In genomic region chr17:29562615-29563014, GRCh38 we compare ENCODE assay signal across 14 cellular contexts. TPM values are rescaled to one million over a fixed set of nuclear protein-coding genes. Genes with fewer than 3 reads are reported as not detected.
A peak's percentile ranks its signal among the peaks of the same experiment; 100 is the strongest.
DNase-seq lines count a peak whose midpoint lies in the region; ATAC-seq and TF ChIP-seq lines count a peak whose summit lies in the region.
"Had no signal": no experiment of that assay in that cellular context is flagged by ENCODE, and none has a peak within 500 bp of the region (broad histone marks: within the 10 kb centered on the region; RNA-seq: fewer than 3 reads in every experiment).

No MANE protein-coding gene starts in this region.

- H3K27ac Mint-ChIP-seq in activated naive CD8-positive, alpha-beta T cell treated with anti-CD3 and anti-CD28 coated beads, Interleukin-2, amount 50 U/mL, for 24 hours = peak overlapping the region; percentile 36
- H3K27ac Mint-ChIP-seq in activated naive CD8-positive, alpha-beta T cell treated with anti-CD3 and anti-CD28 coated beads for 36 hours = no peak overlapping the region
- H3K27ac Mint-ChIP-seq in dendritic cell treated with granulocyte-macrophage colony-stimulating factor and Interleukin-4, amounts not matched to agents 40 ng/mL and 50 ng/mL, for 4 days = peak overlapping the region; percentile 88
- H3K27ac Mint-ChIP-seq in natural killer cell (peak overlapping the region; percentile 92), type B pancreatic cell (no peak overlapping the region)

- H3K27me3 Mint-ChIP-seq in activated naive CD8-positive, alpha-beta T cell treated with anti-CD3 and anti-CD28 coated beads, Interleukin-2, amount 50 U/mL, for 24 hours = no peaks in the 10 kb centered on the region
- peaks cover 3% of the 10 kb centered on the region for H3K27me3 Mint-ChIP-seq in activated naive CD8-positive, alpha-beta T cell treated with anti-CD3 and anti-CD28 coated beads for 36 hours
- H3K27me3 Mint-ChIP-seq in dendritic cell treated with granulocyte-macrophage colony-stimulating factor and Interleukin-4, amounts not matched to agents 40 ng/mL and 50 ng/mL, for 4 days = no peaks in the 10 kb centered on the region
- H3K27me3 Mint-ChIP-seq in natural killer cell (ENCODE audit: low read depth in 2 of 2) (no peaks in the 10 kb centered on the region), type B pancreatic cell (peaks cover 29% of the 10 kb centered on the region)

- H3K4me3 Mint-ChIP-seq in activated naive CD8-positive, alpha-beta T cell treated with anti-CD3 and anti-CD28 coated beads, Interleukin-2, amount 50 U/mL, for 24 hours = no peak overlapping the region
- H3K4me3 Mint-ChIP-seq in activated naive CD8-positive, alpha-beta T cell treated with anti-CD3 and anti-CD28 coated beads for 36 hours = no peak overlapping the region
- peak overlapping the region; percentile 4 for H3K4me3 Mint-ChIP-seq in dendritic cell treated with granulocyte-macrophage colony-stimulating factor and Interleukin-4, amounts not matched to agents 40 ng/mL and 50 ng/mL, for 4 days
- H3K4me3 Mint-ChIP-seq in natural killer cell (peak overlapping the region; percentile 84), type B pancreatic cell (peak overlapping the region; percentile 52)

- peaks cover 54% of the 10 kb centered on the region for H3K4me1 Mint-ChIP-seq in activated naive CD8-positive, alpha-beta T cell treated with anti-CD3 and anti-CD28 coated beads, Interleukin-2, amount 50 U/mL, for 24 hours
- peaks cover 22% of the 10 kb centered on the region for H3K4me1 Mint-ChIP-seq in activated naive CD8-positive, alpha-beta T cell treated with anti-CD3 and anti-CD28 coated beads for 36 hours
- H3K4me1 Mint-ChIP-seq in dendritic cell treated with granulocyte-macrophage colony-stimulating factor and Interleukin-4, amounts not matched to agents 40 ng/mL and 50 ng/mL, for 4 days (ENCODE audit: low read depth) = peaks cover 67% of the 10 kb centered on the region
- peaks cover 43 to 48% of the 10 kb centered on the region in 2 donors for H3K4me1 Mint-ChIP-seq in natural killer cell
- peaks cover 4% of the 10 kb centered on the region for H3K4me1 Mint-ChIP-seq in type B pancreatic cell (ENCODE audit: unreplicated experiment)

- no peaks in the 10 kb centered on the region for H3K9me3 Mint-ChIP-seq in activated naive CD8-positive, alpha-beta T cell treated with anti-CD3 and anti-CD28 coated beads, Interleukin-2, amount 50 U/mL, for 24 hours
- no peaks in the 10 kb centered on the region for H3K9me3 Mint-ChIP-seq in activated naive CD8-positive, alpha-beta T cell treated with anti-CD3 and anti-CD28 coated beads for 36 hours
- no peaks in the 10 kb centered on the region for H3K9me3 Mint-ChIP-seq in dendritic cell treated with granulocyte-macrophage colony-stimulating factor and Interleukin-4, amounts not matched to agents 40 ng/mL and 50 ng/mL, for 4 days
- H3K9me3 Mint-ChIP-seq in natural killer cell = no peaks in the 10 kb centered on the region
- H3K9me3 Mint-ChIP-seq in type B pancreatic cell = no peaks in the 10 kb centered on the region

- intact Hi-C loops in dendritic cell treated with granulocyte-macrophage colony-stimulating factor and Interleukin-4, amounts not matched to agents 40 ng/mL and 50 ng/mL, for 4 days (cut with micrococcal nuclease) = loop anchor here (10.0 kb wide), 2 partner anchors 52 to 168 kb away; partner anchors contain the start of gene TAOK1
- intact Hi-C loops in natural killer cell (cut with micrococcal nuclease) = loop anchor here (10.0 kb wide), 1 partner anchor 52 kb away; no protein-coding TSS in a partner anchor

- peaks cover 8% of the 10 kb centered on the region for H3K36me3 Mint-ChIP-seq in activated naive CD8-positive, alpha-beta T cell treated with anti-CD3 and anti-CD28 coated beads, Interleukin-2, amount 50 U/mL, for 24 hours (ENCODE audit: low read depth)
- peaks cover 14% of the 10 kb centered on the region for H3K36me3 Mint-ChIP-seq in activated naive CD8-positive, alpha-beta T cell treated with anti-CD3 and anti-CD28 coated beads for 36 hours
- peaks cover 39% of the 10 kb centered on the region for H3K36me3 Mint-ChIP-seq in dendritic cell treated with granulocyte-macrophage colony-stimulating factor and Interleukin-4, amounts not matched to agents 40 ng/mL and 50 ng/mL, for 4 days (ENCODE audit: low read depth)
- H3K36me3 Mint-ChIP-seq in natural killer cell = no peaks in the 10 kb centered on the region
- peaks cover 3% of the 10 kb centered on the region for H3K36me3 Mint-ChIP-seq in type B pancreatic cell

- TF ChIP-seq CTCF in natural killer cell (IDR thresholded peaks at IDR 0.05) (no peak), type B pancreatic cell (conservative IDR thresholded peaks at IDR 0.05) (no peak)

- DNase-seq in activated naive CD8-positive, alpha-beta T cell treated with anti-CD3 and anti-CD28 coated beads, Interleukin-2, amount 50 U/mL, for 24 hours = no peak
- DNase-seq in activated naive CD8-positive, alpha-beta T cell treated with anti-CD3 and anti-CD28 coated beads for 36 hours = no peak
- DNase-seq in natural killer cell (no peak), type B pancreatic cell (ENCODE audit: extremely low spot score, unreplicated experiment) (no peak), Ammon's horn (ENCODE audit: low spot score) (no peak), C1 segment of cervical spinal cord (lab: John Stamatoyannopoulos, UW) (no peak), mucosa of gallbladder (ENCODE audit: low spot score) (no peak)
- DNase-seq: activated CD4-positive, alpha-beta T cell treated with anti-CD3 and anti-CD28 coated beads for 4 hours; activated CD8-positive, alpha-beta memory T cell treated with anti-CD3 and anti-CD28 coated beads, Interleukin-2, amount 50 U/mL, for 48 hours; NCI-H146; PC-9; stimulated activated CD4-positive, alpha-beta T cell treated with anti-CD3 and anti-CD28 coated beads, Interleukin-4, amount 100 ng/mL, for 24 hours; T1000 had no signal

- ATAC-seq in activated naive CD8-positive, alpha-beta T cell treated with anti-CD3 and anti-CD28 coated beads, Interleukin-2, amount 50 U/mL, for 24 hours = no peak
- ATAC-seq in natural killer cell = no peak

RNA-seq across cellular contexts. Expression of gene ABHD15, which starts 4.2 kb away (rescaled TPM):
- 1 to 10 TPM; 8.6 to 8.8 TPM for total RNA-seq in activated naive CD8-positive, alpha-beta T cell treated with anti-CD3 and anti-CD28 coated beads for 36 hours
- total RNA-seq in natural killer cell = 10 to 100 TPM; 31.7 to 33.8 (median 33.1) TPM
- 11.6 and 12.2 TPM in 2 replicates for total RNA-seq in type B pancreatic cell (ENCODE audit: low replicate concordance)
- total RNA-seq in mucosa of gallbladder = 23.7 TPM

RNA-seq across cellular contexts. Expression of gene TP53I13, which starts 5.9 kb away (rescaled TPM):
- total RNA-seq in activated naive CD8-positive, alpha-beta T cell treated with anti-CD3 and anti-CD28 coated beads for 36 hours = 10 to 100 TPM; 31.2 to 35.3 TPM
- total RNA-seq in natural killer cell = 100 to 1,000 TPM; 122 to 148 (median 148) TPM
- total RNA-seq in type B pancreatic cell (ENCODE audit: low replicate concordance) = 38.9 and 50.3 TPM in 2 replicates
- total RNA-seq in mucosa of gallbladder = 109 TPM

RNA-seq across cellular contexts. Expression of gene GIT1, which starts 26.8 kb away (rescaled TPM):
- total RNA-seq in activated naive CD8-positive, alpha-beta T cell treated with anti-CD3 and anti-CD28 coated beads for 36 hours = 10 to 100 TPM; 63.5 to 63.7 TPM
- total RNA-seq in natural killer cell (10 to 100 TPM; 39.4 to 61.4 (median 54.6) TPM), type B pancreatic cell (ENCODE audit: low replicate concordance) (44.0 and 66.7 TPM in 2 replicates), mucosa of gallbladder (56.1 TPM)

RNA-seq across cellular contexts. Expression of gene ANKRD13B, which starts 30.3 kb away (rescaled TPM):
- 10 to 100 TPM; 17.9 to 20.8 TPM for total RNA-seq in activated naive CD8-positive, alpha-beta T cell treated with anti-CD3 and anti-CD28 coated beads for 36 hours
- total RNA-seq in natural killer cell = 1 to 10 TPM; 2.3 to 6.6 (median 4.0) TPM
- 21.0 and 50.5 TPM in 2 replicates for total RNA-seq in type B pancreatic cell (ENCODE audit: low replicate concordance)
- 13.4 TPM for total RNA-seq in mucosa of gallbladder

Comparison
In these comparisons a context has a peak if more than half of its experiments do, and no peak if none do; other contexts are left out.
1. H3K27ac Mint-ChIP-seq: peak in activated naive CD8-positive, alpha-beta T cell treated with anti-CD3 and anti-CD28 coated beads, Interleukin-2, amount 50 U/mL, for 24 hours (single experiment), dendritic cell treated with granulocyte-macrophage colony-stimulating factor and Interleukin-4, amounts not matched to agents 40 ng/mL and 50 ng/mL, for 4 days (single experiment) and natural killer cell (2 of 2); none in activated naive CD8-positive, alpha-beta T cell treated with anti-CD3 and anti-CD28 coated beads for 36 hours (single experiment) and type B pancreatic cell (single experiment).
2. H3K4me3 Mint-ChIP-seq: peak in dendritic cell treated with granulocyte-macrophage colony-stimulating factor and Interleukin-4, amounts not matched to agents 40 ng/mL and 50 ng/mL, for 4 days (single experiment), natural killer cell (single experiment) and type B pancreatic cell (single experiment); none in activated naive CD8-positive, alpha-beta T cell treated with anti-CD3 and anti-CD28 coated beads, Interleukin-2, amount 50 U/mL, for 24 hours (single experiment) and activated naive CD8-positive, alpha-beta T cell treated with anti-CD3 and anti-CD28 coated beads for 36 hours (single experiment).